In genomic region chr9:22054076-22054475, GRCh38 we compare ENCODE assay signal across 24 cellular contexts.
"Had no signal": no experiment of that assay in that cellular context is flagged by ENCODE, and none has a peak within 500 bp of the region (broad histone marks: within the 10 kb centered on the region; RNA-seq: fewer than 3 reads in every experiment).

No MANE protein-coding gene starts in this region.

- H3K9me3 ChIP-seq: Peyer's patch had no signal

- H3K4me3 ChIP-seq: Peyer's patch had no signal

- H3K27ac ChIP-seq: Peyer's patch, RWPE1, VCaP had no signal

- H3K27me3 ChIP-seq: Peyer's patch had no signal

- H3K36me3 ChIP-seq: Peyer's patch had no signal

- ATAC-seq: activated CD8-positive, alpha-beta T cell treated with anti-CD3 and anti-CD28 coated beads for 36 hours; activated naive CD8-positive, alpha-beta T cell treated with anti-CD3 and anti-CD28 coated beads, Interleukin-2, amount 50 U/mL, for 24 hours; activated T-cell treated with anti-CD3 and anti-CD28 coated beads, Interleukin-2, amount 50 U/mL, for 72 hours; T-cell had no signal

- DNase-seq: activated CD4-positive, alpha-beta T cell treated with anti-CD3 and anti-CD28 coated beads for 4 hours; activated CD8-positive, alpha-beta memory T cell treated with anti-CD3 and anti-CD28 coated beads, Interleukin-2, amount 50 U/mL, for 4 hours; activated CD8-positive, alpha-beta T cell treated with anti-CD3 and anti-CD28 coated beads for 36 hours; activated naive CD4-positive, alpha-beta T cell treated with anti-CD3 and anti-CD28 coated beads, Interleukin-2, amount 50 U/mL, for 16 hours; activated naive CD8-positive, alpha-beta T cell treated with anti-CD3 and anti-CD28 coated beads, Interleukin-2, amount 50 U/mL, for 24 hours; activated T-cell treated with anti-CD3 and anti-CD28 coated beads, Interleukin-2, amount 50 U/mL, for 72 hours; amygdala; cerebellar nuclear complex; Karpas-422; MM.1S; NCI-H1105; NCI-H1436; NCI-H1694 treated with DMSO at 0.1 percent for 48 hours; NCI-H2029 treated with DMSO at 0.1 percent for 48 hours; NCI-H345; NCI-H510A; NCI-H526 treated with DMSO at 0.1 percent for 48 hours; NK-92 treated with Interleukin-12 subunit alpha and Interleukin-12 subunit beta, amount 100 ng/mL, for 24 hours; OCI-M1; Peyer's patch; SHP77; T-cell had no signal
